In the genomic region with DNA sequence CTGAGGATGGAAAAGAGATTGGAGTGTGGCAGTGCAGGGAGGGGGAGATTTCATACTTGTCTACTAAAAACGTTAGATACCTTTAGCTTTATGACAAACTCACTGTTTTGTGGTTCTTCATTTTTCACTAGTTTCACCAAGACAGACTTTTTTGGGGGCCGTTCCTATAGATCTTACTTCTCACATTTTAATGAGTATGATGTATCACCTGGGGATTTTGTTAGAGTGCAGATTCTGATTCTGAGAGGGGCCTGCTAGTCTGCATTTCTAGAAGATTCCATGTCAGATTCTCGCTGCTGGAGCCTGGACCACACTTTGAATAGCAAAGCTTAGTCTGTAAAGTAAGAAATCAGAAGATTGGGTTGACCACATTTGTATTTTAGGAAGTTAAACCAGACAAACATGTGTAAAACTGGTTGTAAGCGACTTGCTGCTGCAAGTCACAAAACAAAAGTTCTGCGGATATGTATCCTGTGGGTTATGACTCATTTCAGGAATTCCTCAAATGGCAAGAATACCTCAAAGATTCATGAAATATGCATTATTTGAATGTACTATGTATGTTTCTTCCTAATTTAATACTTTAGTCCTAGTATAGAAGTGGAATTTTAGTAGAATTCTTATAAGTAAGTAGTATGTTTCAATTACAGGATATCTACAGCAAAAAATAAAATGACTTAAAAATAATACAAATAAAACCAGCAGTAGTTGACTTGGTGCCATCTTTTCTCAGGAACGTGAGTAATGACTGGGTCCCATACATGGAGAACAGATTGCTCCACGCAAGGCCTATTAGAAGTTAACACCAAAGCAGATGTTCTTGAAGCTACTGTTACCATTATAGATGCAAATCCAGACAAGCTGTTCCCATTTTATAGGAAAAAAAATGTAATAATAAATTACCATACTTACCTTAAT, we compare ENCODE assay signal across 9 cellular contexts.
DNase-seq lines count a peak whose midpoint lies in the region; ATAC-seq and TF ChIP-seq lines count a peak whose summit lies in the region.
"Had no signal": no experiment of that assay in that cellular context is flagged by ENCODE, and none has a peak within 500 bp of the region (broad histone marks: within the 10 kb centered on the region; RNA-seq: fewer than 3 reads in every experiment).

No MANE protein-coding gene starts in this region.

- ATAC-seq in GM21367 (IDR thresholded peaks at IDR 0.05; ENCODE audit: unreplicated experiment) (peak; percentile 71), HG03045 (IDR thresholded peaks at IDR 0.05; ENCODE audit: unreplicated experiment) (no peak)

- H3K27ac ChIP-seq in OCI-LY3 (ENCODE audit: low read length), result no peak overlapping the region
- H3K27ac ChIP-seq in epithelial cell of prostate, result peak overlapping the region; percentile 79

- peak overlapping the region; percentile 62 for H3K4me2 ChIP-seq in OCI-LY3 (ENCODE audit: low read length)

- in situ Hi-C loops in ACHN (cut with HindIII; ENCODE audit: low pct_ligation_motif_present, low pct_unique_long_range_greater_than_20kb, low sequenced_read_pairs), result no loop called here

- CTCF ChIA-PET in HEK293T (lab: Yijun Ruan, JAX), result no interaction called here

- POLR2A ChIA-PET in HEK293T (lab: Yijun Ruan, JAX), result no interaction called here

- H3K4me3 ChIP-seq in OCI-LY3 (ENCODE audit: low read length), result peak overlapping the region; percentile 31; the same call in 1 of the 2 replicates
- H3K4me3 ChIP-seq: lung had no signal

- no peak overlapping the region for H3K9ac ChIP-seq in OCI-LY3 (ENCODE audit: low read length)

- H3K4me1 ChIP-seq in OCI-LY3 (ENCODE audit: low read length), result peaks cover 18% of the 10 kb centered on the region

- no peaks in the 10 kb centered on the region for H3K79me2 ChIP-seq in OCI-LY3 (ENCODE audit: low read length)

- DNase-seq in ACHN (peak; percentile 72), epithelial cell of prostate (ENCODE audit: low read depth, low spot score) (peak; percentile 52), T-helper 9 cell (no peak), HEK293T (ENCODE audit: extremely low spot score) (no peak), GF-D8 (lab: John Stamatoyannopoulos, UW) (no peak)

- no peak for TF ChIP-seq CTCF in OCI-LY3 (IDR thresholded peaks at IDR 0.05; ENCODE audit: low read depth, low read length)

- H3K36me3 ChIP-seq in OCI-LY3 (replicated peaks; ENCODE audit: low read depth, low read length), result no peaks in the 10 kb centered on the region

- peaks cover 22% of the 10 kb centered on the region; the same call in 1 of the 2 replicates for H4K20me1 ChIP-seq in OCI-LY3 (ENCODE audit: insufficient read depth, low read length)

- peaks cover 76% of the 10 kb centered on the region for H3K27me3 ChIP-seq in OCI-LY3 (ENCODE audit: low read depth, low read length)

- H2AFZ ChIP-seq in OCI-LY3 (ENCODE audit: low read depth, low read length), result no peak overlapping the region

- no peaks in the 10 kb centered on the region for H3K9me3 ChIP-seq in OCI-LY3 (ENCODE audit: insufficient read depth, low read length)

TF ChIP-seq in HEK293T, 16 proteins besides CTCF, POLR2A, EP300 and RAD21:
- TF ChIP-seq NFRKB (IDR thresholded peaks at IDR 0.05) (no peak), FOXA1 (IDR thresholded peaks at IDR 0.05) (no peak), FOXK2 (IDR thresholded peaks at IDR 0.05) (no peak), FOXM1 (IDR thresholded peaks at IDR 0.05; ENCODE audit: borderline replicate concordance) (no peak), SP1 (IDR thresholded peaks at IDR 0.05) (no peak), ARNT (IDR thresholded peaks at IDR 0.05) (no peak), L3MBTL2 (conservative IDR thresholded peaks at IDR 0.05) (no peak), HDGF (IDR thresholded peaks at IDR 0.05; ENCODE audit: borderline replicate concordance) (no peak), LEF1 (IDR thresholded peaks at IDR 0.05; ENCODE audit: borderline replicate concordance) (no peak), ELF4 (IDR thresholded peaks at IDR 0.05) (no peak), BHLHE40 (IDR thresholded peaks at IDR 0.05; ENCODE audit: borderline replicate concordance) (no peak)
TF ChIP-seq in HEK293T: peak in this region for 0.

Comparison
In these comparisons a context has a peak if more than half of its experiments do, and no peak if none do; other contexts are left out.
1. DNase-seq: peak in ACHN (single experiment) and epithelial cell of prostate (single experiment); none in T-helper 9 cell (single experiment), HEK293T (single experiment) and GF-D8 (single experiment).